ENCODE assay signal across 17 cellular contexts in the genomic region with DNA sequence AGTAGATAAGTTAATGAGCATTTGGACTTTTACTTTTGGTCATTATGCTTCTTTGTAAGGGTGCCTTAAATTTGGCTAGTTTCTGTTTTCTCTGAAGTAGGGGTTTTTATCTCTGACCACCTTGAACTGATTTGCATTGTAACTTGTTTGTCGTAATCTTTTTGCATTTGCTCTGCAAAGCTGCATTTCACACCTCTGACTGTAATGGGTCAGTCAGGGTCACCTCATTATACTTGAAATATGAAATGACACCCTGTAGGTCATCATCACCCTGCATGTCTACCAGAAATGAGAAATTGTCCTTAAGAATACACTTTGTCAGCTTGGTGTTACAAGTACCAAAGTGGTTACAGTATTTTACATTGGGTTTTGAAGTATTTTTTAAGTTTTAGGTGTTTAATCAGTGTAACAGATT.
DNase-seq lines count a peak whose midpoint lies in the region; ATAC-seq and TF ChIP-seq lines count a peak whose summit lies in the region.
"Had no signal": no experiment of that assay in that cellular context is flagged by ENCODE, and none has a peak within 500 bp of the region (broad histone marks: within the 10 kb centered on the region; RNA-seq: fewer than 3 reads in every experiment).

No MANE protein-coding gene starts in this region.

- no peak overlapping the region for H3K14ac ChIP-seq in IMR-90 (replicated peaks; ENCODE audit: low read depth, low read length)

- H2AK5ac ChIP-seq in IMR-90 (ENCODE audit: low read depth, low read length), result no peak overlapping the region

- intact Hi-C loops in IMR-90 (cut with micrococcal nuclease), result no loop called here
- intact Hi-C loops in naive thymus-derived CD4-positive, alpha-beta T cell (cut with micrococcal nuclease), result no loop called here

- WGBS in IMR-90 (ENCODE audit: extremely low coverage in 2 of 2, insufficient read length in 1 of 2), 2 experiments, result 20% methylated on average over 1 of the region's 1 CpG; no CpG with 5 or more reads in 1 of the 2 experiments

- H3K23ac ChIP-seq in IMR-90 (ENCODE audit: low read depth, low read length), result no peak overlapping the region

- no peak overlapping the region for H4K8ac ChIP-seq in IMR-90 (ENCODE audit: low read depth in 2 of 2, low read length in 2 of 2)

- no TSS peak for BruUV-seq in IMR-90 (replicated peaks; lab: Mats Ljungman, UMichigan)

- H3K9me3 Mint-ChIP-seq in naive thymus-derived CD4-positive, alpha-beta T cell, result peaks cover 0 to 3% (median 0%) of the 10 kb centered on the region in 11 donors

- H2BK15ac ChIP-seq in IMR-90 (ENCODE audit: low read depth, low read length), result no peak overlapping the region

- in situ Hi-C loops in IMR-90 (cut with MboI; ENCODE audit: low sequenced_read_pairs), result no loop called here

- no peak overlapping the region for H4K5ac ChIP-seq in IMR-90 (ENCODE audit: low read depth, low read length)

- TF ChIP-seq RAD21 in IMR-90 (IDR thresholded peaks at IDR 0.05; ENCODE audit: low read length), result no peak

- no peak overlapping the region for H3K18ac ChIP-seq in IMR-90 (ENCODE audit: low read depth, low read length)

- no peak for DNase-seq in IMR-90
- no peak for DNase-seq in SHP77 (lab: John Stamatoyannopoulos, UW)
- DNase-seq in NCI-H2196 treated with DMSO at 0.1 percent for 48 hours (lab: John Stamatoyannopoulos, UW; ENCODE audit: unreplicated experiment), result no peak
- DNase-seq in OCI-M1 (lab: John Stamatoyannopoulos, UW), result no peak
- DNase-seq in naive thymus-derived CD4-positive, alpha-beta T cell, result no peak
- DNase-seq: activated CD4-positive, CD25-positive, alpha-beta regulatory T cell; anterior cingulate cortex; dermis blood vessel endothelial cell; islet precursor cell; NCI-H1417 treated with DMSO at 0.1 percent for 48 hours; retina; SK-N-SH; stimulated activated CD4-positive, alpha-beta T cell treated with anti-CD3 and anti-CD28 coated beads, Interleukin-4, amount 100 ng/mL, for 4 hours had no signal

- H2AK9ac ChIP-seq in IMR-90 (replicated peaks; ENCODE audit: low read depth, low read length, poor library complexity), result no peak overlapping the region

- H3K4me1 ChIP-seq in IMR-90 (ENCODE audit: control insufficient read depth, insufficient read depth, low read length), result peaks cover 1% of the 10 kb centered on the region; the same call in 1 of the 2 replicates
- no peaks in the 10 kb centered on the region for H3K4me1 ChIP-seq in naive thymus-derived CD4-positive, alpha-beta T cell (ENCODE audit: control insufficient read depth in 2 of 2, insufficient read depth in 2 of 2, low read length in 2 of 2)
- H3K4me1 ChIP-seq: BLaER1 had no signal

- H3K79me1 ChIP-seq in IMR-90 (ENCODE audit: low read depth in 1 of 2, low read length in 2 of 2), result no peaks in the 10 kb centered on the region

- dilution Hi-C loops in IMR-90 (cut with HindIII; ENCODE audit: low sequenced_read_pairs, unreplicated experiment), result no loop called here

- no peak overlapping the region for H4K91ac ChIP-seq in IMR-90 (ENCODE audit: insufficient read depth, low read depth, low read length)

- H3K4me2 ChIP-seq in IMR-90 (ENCODE audit: low read depth, low read length), result peak overlapping the region; percentile 82; the same call in 1 of the 2 replicates
- H3K4me2 ChIP-seq: BLaER1, SK-N-SH had no signal

- H3K27ac Mint-ChIP-seq in naive thymus-derived CD4-positive, alpha-beta T cell, result no peak overlapping the region

- no peaks in the 10 kb centered on the region for H3K36me3 Mint-ChIP-seq in naive thymus-derived CD4-positive, alpha-beta T cell

- H3K27ac ChIP-seq in IMR-90 (ENCODE audit: insufficient read depth, low read length), result no peak overlapping the region
- no peak overlapping the region for H3K27ac ChIP-seq in naive thymus-derived CD4-positive, alpha-beta T cell (ENCODE audit: low read depth, low read length)
- H3K27ac ChIP-seq: BLaER1 had no signal

- CTCF ChIA-PET in IMR-90 (lab: Yijun Ruan, JAX), result interaction anchor here (1.1 to 1.8 kb wide), 2 partner anchors 11 to 14 kb away, joined by 4 to 6 read pairs; no protein-coding TSS in a partner anchor
- CTCF ChIA-PET in naive thymus-derived CD4-positive, alpha-beta T cell (lab: Charles Lee), result no interaction called here

- no peak overlapping the region for H3K4ac ChIP-seq in IMR-90 (ENCODE audit: low read depth, low read length)

- H3K27me3 Mint-ChIP-seq in naive thymus-derived CD4-positive, alpha-beta T cell, result peaks cover 0 to 20% (median 12%) of the 10 kb centered on the region in 5 donors

- no peaks in the 10 kb centered on the region for H3K9me3 ChIP-seq in IMR-90 (ENCODE audit: control insufficient read depth, insufficient read depth, low read length)
- H3K9me3 ChIP-seq in naive thymus-derived CD4-positive, alpha-beta T cell (ENCODE audit: control insufficient read depth in 2 of 3, low read length in 3 of 3), result no peaks in the 10 kb centered on the region
- H3K9me3 ChIP-seq: SK-N-SH had no signal

- H3K9ac ChIP-seq in IMR-90 (ENCODE audit: low read depth, low read length), result no peak overlapping the region
- H3K9ac ChIP-seq: BLaER1, SK-N-SH had no signal

- no peak overlapping the region for H2BK5ac ChIP-seq in IMR-90 (ENCODE audit: low read depth, low read length, poor library complexity, severe bottlenecking)

- H2BK20ac ChIP-seq in IMR-90 (ENCODE audit: low read depth, low read length), result no peak overlapping the region

- no peaks in the 10 kb centered on the region for H3K4me1 Mint-ChIP-seq in naive thymus-derived CD4-positive, alpha-beta T cell

- ATAC-seq in GM18519 (IDR thresholded peaks at IDR 0.05; ENCODE audit: low FRiP score, unreplicated experiment) (peak; percentile 65), GM21390 (IDR thresholded peaks at IDR 0.05; ENCODE audit: unreplicated experiment) (peak; percentile 78), HG02938 (IDR thresholded peaks at IDR 0.05; ENCODE audit: unreplicated experiment) (peak; percentile 92), IMR-90 (ENCODE audit: low read depth) (no peak)
- ATAC-seq in naive thymus-derived CD4-positive, alpha-beta T cell, result no peak

- H3K56ac ChIP-seq in IMR-90 (ENCODE audit: extremely low read depth, insufficient read depth, low read length), result no peak overlapping the region

- POLR2A ChIA-PET in IMR-90 (lab: Charles Lee; ENCODE audit: unreplicated experiment), result no interaction called here
- POLR2A ChIA-PET in naive thymus-derived CD4-positive, alpha-beta T cell (lab: Charles Lee), result no interaction called here

- no peaks in the 10 kb centered on the region for H3K27me3 ChIP-seq in IMR-90 (ENCODE audit: control insufficient read depth, insufficient read depth, low read length)
- H3K27me3 ChIP-seq in naive thymus-derived CD4-positive, alpha-beta T cell (ENCODE audit: control insufficient read depth in 2 of 2, insufficient read depth in 2 of 2, low read length in 2 of 2), result no peaks in the 10 kb centered on the region
- H3K27me3 ChIP-seq: BLaER1 had no signal

- no peak overlapping the region for H3K4me3 Mint-ChIP-seq in naive thymus-derived CD4-positive, alpha-beta T cell

- TF ChIP-seq POLR2A in IMR-90 (IDR thresholded peaks at IDR 0.05; ENCODE audit: low read depth, low read length), result no peak

- no peaks in the 10 kb centered on the region for H3K36me3 ChIP-seq in IMR-90 (ENCODE audit: control insufficient read depth, insufficient read depth, low read length)
- no peaks in the 10 kb centered on the region for H3K36me3 ChIP-seq in naive thymus-derived CD4-positive, alpha-beta T cell (ENCODE audit: control insufficient read depth in 2 of 3, insufficient read depth in 3 of 3, low read length in 3 of 3)
- H3K36me3 ChIP-seq: BLaER1 had no signal

- no peak for TF ChIP-seq CTCF in IMR-90 (conservative IDR thresholded peaks at IDR 0.05; ENCODE audit: low read depth, low read length)

- no peak overlapping the region for H2BK120ac ChIP-seq in IMR-90 (ENCODE audit: low read depth, low read length)

- no peaks in the 10 kb centered on the region for H4K20me1 ChIP-seq in IMR-90 (ENCODE audit: insufficient read depth, low read length)
- H4K20me1 ChIP-seq: BLaER1 had no signal

- H3K4me3 ChIP-seq in IMR-90 (ENCODE audit: insufficient read depth, low read depth, low read length), result peak overlapping the region; percentile 0; the same call in 1 of the 2 replicates
- H3K4me3 ChIP-seq in naive thymus-derived CD4-positive, alpha-beta T cell (ENCODE audit: low read length), result no peak overlapping the region
- H3K4me3 ChIP-seq: BLaER1 had no signal

- no peak overlapping the region for H2AFZ ChIP-seq in IMR-90 (replicated peaks; ENCODE audit: low read length, poor library complexity)

- H3K9me1 ChIP-seq in IMR-90 (ENCODE audit: insufficient read depth, low read length), result no peaks in the 10 kb centered on the region

TF ChIP-seq in IMR-90, 13 proteins besides CTCF, POLR2A, EP300 and RAD21:
- TF ChIP-seq MXI1 (IDR thresholded peaks at IDR 0.05; ENCODE audit: borderline replicate concordance, low read depth, low read length) (no peak), SMC3 (IDR thresholded peaks at IDR 0.05; ENCODE audit: low read depth, low read length) (no peak), RCOR1 (IDR thresholded peaks at IDR 0.05; ENCODE audit: insufficient replicate concordance, low read length) (no peak), BHLHE40 (IDR thresholded peaks at IDR 0.05; ENCODE audit: low read depth, low read length) (no peak), USF2 (IDR thresholded peaks at IDR 0.05; ENCODE audit: low read depth, low read length) (no peak)
TF ChIP-seq in IMR-90: peak in this region for 0.

Comparison
In these comparisons a context has a peak if more than half of its experiments do, and no peak if none do; other contexts are left out.
1. ATAC-seq: peak in GM18519 (single experiment), GM21390 (single experiment) and HG02938 (single experiment); none in IMR-90 (single experiment) and naive thymus-derived CD4-positive, alpha-beta T cell (single experiment).